ENCODE assay signal across 9 cellular contexts in the genomic region with DNA sequence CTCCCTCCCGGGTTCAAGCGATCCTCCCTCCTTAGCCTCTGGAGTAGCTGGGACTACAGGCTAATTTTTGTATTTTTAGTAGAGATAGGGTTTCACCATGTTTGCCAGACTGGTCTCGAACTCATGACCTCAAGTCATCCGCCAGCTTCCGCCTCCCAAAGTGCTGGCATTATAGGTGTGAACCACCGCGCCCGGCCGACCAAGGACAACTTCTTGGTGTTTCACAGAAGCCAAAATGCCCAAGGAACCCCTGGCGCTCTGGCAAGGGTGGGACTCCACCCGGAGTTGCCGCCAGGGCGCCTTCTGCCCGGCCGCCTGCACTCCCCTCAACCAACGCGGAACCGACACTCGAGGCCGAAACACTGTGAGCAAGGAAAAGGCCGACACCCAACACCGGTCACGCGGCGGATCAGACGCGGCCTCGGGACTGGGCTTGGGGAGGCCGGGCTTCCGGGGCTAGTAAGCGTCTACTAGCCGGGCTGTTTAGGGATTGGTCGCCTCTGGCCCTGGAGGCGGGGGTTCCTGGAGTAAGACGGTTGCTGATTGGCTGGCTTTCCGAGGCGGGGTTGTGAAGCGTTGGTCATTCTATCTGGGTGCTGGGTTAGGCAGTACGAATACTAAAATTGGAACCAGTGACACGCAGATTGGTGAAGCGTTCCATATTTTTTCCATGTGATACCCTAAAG. TPM values are rescaled to one million over a fixed set of nuclear protein-coding genes. Genes with fewer than 3 reads are reported as not detected.
DNase-seq lines count a peak whose midpoint lies in the region; ATAC-seq and TF ChIP-seq lines count a peak whose summit lies in the region.
"Had no signal": no experiment of that assay in that cellular context is flagged by ENCODE, and none has a peak within 500 bp of the region (broad histone marks: within the 10 kb centered on the region; RNA-seq: fewer than 3 reads in every experiment).

No MANE protein-coding gene starts in this region.

- H3K9me3 ChIP-seq in ectodermal cell (ENCODE audit: control insufficient read depth, low read length) (no peaks in the 10 kb centered on the region), right lobe of liver (no peaks in the 10 kb centered on the region)

- TF ChIP-seq CTCF in right lobe of liver (IDR thresholded peaks at IDR 0.05): peak in 1 of 4 donors; percentile 12

- no peaks in the 10 kb centered on the region for H3K27me3 ChIP-seq in ectodermal cell (ENCODE audit: control insufficient read depth, insufficient read depth, low read length, poor library complexity, severe bottlenecking)
- no peaks in the 10 kb centered on the region for H3K27me3 ChIP-seq in right lobe of liver

- peak overlapping the region; percentile 27 for H3K4me3 ChIP-seq in ectodermal cell (ENCODE audit: insufficient read depth, low read depth, low read length)
- peak overlapping the region in 2 of 3 donors; percentile 34 to 42 for H3K4me3 ChIP-seq in right lobe of liver
- H3K4me3 ChIP-seq: SK-N-MC had no signal

- H3K4me1 ChIP-seq in ectodermal cell (ENCODE audit: control insufficient read depth, insufficient read depth, low read length) (no peaks in the 10 kb centered on the region), right lobe of liver (no peaks in the 10 kb centered on the region)

- H3K27ac ChIP-seq in ectodermal cell (ENCODE audit: insufficient read depth, low read depth, low read length, poor library complexity, severe bottlenecking) (peak overlapping the region; percentile 26), right lobe of liver (peak overlapping the region; percentile 47 to 63 (median 61))
- H3K27ac ChIP-seq: SK-N-MC had no signal

- TF ChIP-seq POLR2A in right lobe of liver (IDR thresholded peaks at IDR 0.05): peak; percentile 39

- DNase-seq in DMS114 treated with DMSO at 0.1 percent for 48 hours (lab: John Stamatoyannopoulos, UW; ENCODE audit: unreplicated experiment) (peak; percentile 82), NCI-H2029 (lab: John Stamatoyannopoulos, UW) (peak; percentile 97), right lobe of liver (peak; percentile 92 to 96 (median 92)), SKM-1 (lab: John Stamatoyannopoulos, UW; ENCODE audit: unreplicated experiment) (no peak)
- DNase-seq in activated CD8-positive, alpha-beta memory T cell treated with anti-CD3 and anti-CD28 coated beads for 24 hours: peak; percentile 93
- DNase-seq in stimulated activated CD4-positive, alpha-beta T cell treated with anti-CD3 and anti-CD28 coated beads, Interleukin-2, amount 100 ng/mL, for 48 hours: peak; percentile 81 to 82

- WGBS in ectodermal cell, 2 experiments: 36 to 41% methylated on average over 41 of the region's 41 CpGs
- 9% methylated on average over 31 of the region's 41 CpGs for WGBS in right lobe of liver (ENCODE audit: insufficient coverage, low coverage, low lambda C conversion rate, missing lambda C conversion rate)

- intact Hi-C loops in right lobe of liver (cut with DNase I): no loop called here

- H3K36me3 ChIP-seq in ectodermal cell (ENCODE audit: control insufficient read depth, insufficient read depth, low read length) (no peaks in the 10 kb centered on the region), right lobe of liver (no peaks in the 10 kb centered on the region)

- ATAC-seq in GM21825 (IDR thresholded peaks at IDR 0.05; ENCODE audit: unreplicated experiment) (peak; percentile 93), right lobe of liver (peak; percentile 98 to 99 (median 99))

RNA-seq across cellular contexts. Expression of a gene that starts 7.7 kb away (rescaled TPM):
- polyA plus RNA-seq in ectodermal cell (2013, experiment 1 of 4): 0.41 TPM
- polyA plus RNA-seq in ectodermal cell (2013, experiment 2 of 4): 0.27 TPM
- polyA plus RNA-seq in ectodermal cell (2013, experiment 3 of 4): 0.43 TPM
- 0.08 TPM for polyA plus RNA-seq in ectodermal cell (2013, experiment 4 of 4)
- under 1 TPM in 1 of 6 experiments, not detected in 5; 0.10 TPM for total RNA-seq in right lobe of liver

RNA-seq across cellular contexts. Expression of a gene that starts 16.3 kb away (rescaled TPM):
- polyA plus RNA-seq in ectodermal cell (2013, experiment 1 of 4): 5.6 TPM
- polyA plus RNA-seq in ectodermal cell (2013, experiment 2 of 4): 4.5 TPM
- polyA plus RNA-seq in ectodermal cell (2013, experiment 3 of 4): 5.8 TPM
- 5.7 TPM for polyA plus RNA-seq in ectodermal cell (2013, experiment 4 of 4)
- 10 to 100 TPM in 2 of 6 experiments, 1 to 10 TPM in 4; 4.8 to 21.2 (median 6.8) TPM for total RNA-seq in right lobe of liver

RNA-seq across cellular contexts. Expression of a gene that starts 16.8 kb away (rescaled TPM):
- not detected for polyA plus RNA-seq in ectodermal cell (2013, experiment 1 of 4)
- polyA plus RNA-seq in ectodermal cell (2013, experiment 2 of 4): not detected
- not detected for polyA plus RNA-seq in ectodermal cell (2013, experiment 3 of 4)
- polyA plus RNA-seq in ectodermal cell (2013, experiment 4 of 4): not detected
- under 1 TPM in 2 of 6 experiments, not detected in 4; 0.05 to 0.12 TPM for total RNA-seq in right lobe of liver

RNA-seq across cellular contexts. Expression of a gene that starts 36.0 kb away (rescaled TPM):
- polyA plus RNA-seq in ectodermal cell (2013, experiment 1 of 4): 18.6 TPM
- polyA plus RNA-seq in ectodermal cell (2013, experiment 2 of 4): 20.0 TPM
- 22.1 TPM for polyA plus RNA-seq in ectodermal cell (2013, experiment 3 of 4)
- polyA plus RNA-seq in ectodermal cell (2013, experiment 4 of 4): 24.2 TPM
- 10 to 100 TPM in 2 of 6 experiments, 1 to 10 TPM in 4; 6.1 to 15.3 (median 7.7) TPM for total RNA-seq in right lobe of liver
